Comparison of ENCODE assay signal across 1 cellular context in genomic region chr11:85590848-85591483, GRCh38.
TF ChIP-seq lines count a peak whose summit lies in the region.

No MANE protein-coding gene starts in this region.

TF ChIP-seq in K562, 482 proteins besides CTCF, POLR2A, EP300 and RAD21:
- TF ChIP-seq POU5F1 (IDR thresholded peaks at IDR 0.05; ENCODE audit: borderline replicate concordance, low read depth, low read length, partially characterized antibody) = no peak
- no peak for TF ChIP-seq CHD4 (IDR thresholded peaks at IDR 0.05; ENCODE audit: insufficient read depth, insufficient replicate concordance, low read depth, low read length, poor library complexity, severe bottlenecking)
- no peak for TF ChIP-seq MIER1 (IDR thresholded peaks at IDR 0.05; ENCODE audit: low read depth)
- no peak for TF ChIP-seq SIN3B (IDR thresholded peaks at IDR 0.05; ENCODE audit: low read depth)
- TF ChIP-seq ETS2 (tag; IDR thresholded peaks at IDR 0.05; ENCODE audit: borderline replicate concordance, poor library complexity, severe bottlenecking) = no peak
- no peak for TF ChIP-seq MECOM (CRISPR knock-in tag; IDR thresholded peaks at IDR 0.05)
- no peak for TF ChIP-seq KLF13 (tag; IDR thresholded peaks at IDR 0.05; ENCODE audit: borderline replicate concordance, low read depth)
- TF ChIP-seq ELF1 (tag; IDR thresholded peaks at IDR 0.05) = no peak
- no peak for TF ChIP-seq UBTF (IDR thresholded peaks at IDR 0.05; ENCODE audit: borderline replicate concordance in 1 of 2, low read depth in 2 of 2, low read length in 2 of 2)
- no peak for TF ChIP-seq ESRRA (IDR thresholded peaks at IDR 0.05; ENCODE audit: borderline replicate concordance, low read depth)
- no peak for TF ChIP-seq CBX1 (IDR thresholded peaks at IDR 0.05; ENCODE audit: low read depth)
